In the genomic region with DNA sequence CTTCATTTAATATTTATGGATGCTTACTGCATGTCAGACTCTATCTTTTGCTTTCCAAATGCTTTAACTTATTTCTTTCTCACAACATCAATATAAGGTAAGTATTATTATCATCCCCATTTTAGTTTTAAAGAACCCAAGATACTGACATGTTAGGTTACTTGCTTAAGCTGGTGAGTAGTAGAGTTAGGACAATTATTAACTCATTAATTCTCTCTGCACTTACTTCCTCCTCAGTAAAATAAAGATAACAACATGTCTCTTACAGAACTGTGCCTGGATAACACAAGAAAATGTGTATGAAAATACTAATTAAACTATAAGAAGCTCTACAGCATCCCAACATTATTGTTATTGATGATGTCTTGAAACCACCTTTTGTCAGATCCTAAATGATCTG, we compare ENCODE assay signal across 37 cellular contexts.
"Had no signal": no experiment of that assay in that cellular context is flagged by ENCODE, and none has a peak within 500 bp of the region (broad histone marks: within the 10 kb centered on the region; RNA-seq: fewer than 3 reads in every experiment).

No MANE protein-coding gene starts in this region.

- H3K27me3 Mint-ChIP-seq: activated B cell treated with CpG ODN at 0.5 μM for 24 hours; activated CD4-positive, alpha-beta memory T cell treated with anti-CD3 and anti-CD28 coated beads, Interleukin-2, amount 10 ng/mL, durations not matched to agents 7 days and 5 days; activated CD4-positive, alpha-beta T cell treated with anti-CD3 and anti-CD28 coated beads for 36 hours; activated CD4-positive, alpha-beta T cell treated with anti-CD3 and anti-CD28 coated beads, Interleukin-2, amount 10 ng/mL, durations not matched to agents 7 days and 5 days; activated CD8-positive, alpha-beta memory T cell treated with anti-CD3 and anti-CD28 coated beads, Interleukin-2, amount 10 ng/mL, durations not matched to agents 7 days and 5 days; activated naive CD4-positive, alpha-beta T cell treated with anti-CD3 and anti-CD28 coated beads, Interleukin-2, amount 10 ng/mL, durations not matched to agents 7 days and 5 days; activated naive CD4-positive, alpha-beta T cell treated with anti-CD3 and anti-CD28 coated beads, Interleukin-2, amount 50 U/mL, for 24 hours; activated naive CD8-positive, alpha-beta T cell; activated naive CD8-positive, alpha-beta T cell treated with anti-CD3 and anti-CD28 coated beads, Interleukin-2, amount 10 ng/mL, durations not matched to agents 7 days and 5 days; activated naive CD8-positive, alpha-beta T cell treated with anti-CD3 and anti-CD28 coated beads, Interleukin-2, amount 50 U/mL, for 24 hours; activated T-cell treated with anti-CD3 and anti-CD28 coated beads, Interleukin-2, amount 50 U/mL, for 24 hours had no signal

- ATAC-seq: activated CD4-positive, alpha-beta T cell treated with anti-CD3 and anti-CD28 coated beads for 36 hours; activated CD8-positive, alpha-beta memory T cell treated with anti-CD3 and anti-CD28 coated beads, Interleukin-2, amount 10 ng/mL, durations not matched to agents 7 days and 5 days; activated CD8-positive, alpha-beta T cell treated with anti-CD3 and anti-CD28 coated beads, Interleukin-2, amount 10 ng/mL, durations not matched to agents 7 days and 5 days; activated naive CD8-positive, alpha-beta T cell treated with anti-CD3 and anti-CD28 coated beads, Interleukin-2, amount 50 U/mL, for 24 hours had no signal

- DNase-seq: activated B cell treated with CpG ODN at 0.5 μM for 24 hours; activated CD4-positive, alpha-beta memory T cell treated with anti-CD3 and anti-CD28 coated beads, Interleukin-2, amount 10 ng/mL, durations not matched to agents 7 days and 5 days; activated CD4-positive, alpha-beta T cell treated with anti-CD3 and anti-CD28 coated beads for 1 hour; activated CD4-positive, alpha-beta T cell treated with anti-CD3 and anti-CD28 coated beads for 36 hours; activated CD4-positive, alpha-beta T cell treated with anti-CD3 and anti-CD28 coated beads for 48 hours; activated CD4-positive, alpha-beta T cell treated with anti-CD3 and anti-CD28 coated beads, Interleukin-2, amount 10 ng/mL, durations not matched to agents 7 days and 5 days; activated CD4-positive, alpha-beta T cell treated with anti-CD3 and anti-CD28 coated beads, Interleukin-2, amount 50 U/mL, for 48 hours; activated CD8-positive, alpha-beta memory T cell treated with anti-CD3 and anti-CD28 coated beads for 24 hours; activated CD8-positive, alpha-beta memory T cell treated with anti-CD3 and anti-CD28 coated beads, Interleukin-2, amount 10 ng/mL, durations not matched to agents 7 days and 5 days; activated CD8-positive, alpha-beta memory T cell treated with anti-CD3 and anti-CD28 coated beads, Interleukin-2, amount 50 U/mL, for 48 hours; activated CD8-positive, alpha-beta T cell treated with anti-CD3 and anti-CD28 coated beads, Interleukin-2, amount 10 ng/mL, durations not matched to agents 7 days and 5 days; activated effector memory CD4-positive, alpha-beta T cell treated with Interleukin-2 at 50 U/mL for 16 hours; activated gamma-delta T cell; activated naive CD4-positive, alpha-beta T cell treated with anti-CD3 and anti-CD28 coated beads, Interleukin-2, amount 10 ng/mL, durations not matched to agents 7 days and 5 days; activated naive CD4-positive, alpha-beta T cell treated with Interleukin-2 at 50 U/mL for 16 hours; activated naive CD8-positive, alpha-beta T cell treated with anti-CD3 and anti-CD28 coated beads, Interleukin-2, amount 10 ng/mL, durations not matched to agents 7 days and 5 days; activated naive CD8-positive, alpha-beta T cell treated with anti-CD3 and anti-CD28 coated beads, Interleukin-2, amount 50 U/mL, for 24 hours; activated T-cell treated with anti-CD3 and anti-CD28 coated beads, Interleukin-2, amount 50 U/mL, for 24 hours; activated T-cell treated with anti-CD3 and anti-CD28 coated beads, Interleukin-2, amount 50 U/mL, for 48 hours; amygdala; anterior cingulate cortex; caudate nucleus; SW 1271; T-helper 1 cell; T-helper 2 cell; T-helper 9 cell had no signal

- H3K27ac Mint-ChIP-seq: activated B cell treated with CpG ODN at 0.5 μM for 24 hours; activated CD4-positive, alpha-beta memory T cell treated with anti-CD3 and anti-CD28 coated beads, Interleukin-2, amount 10 ng/mL, durations not matched to agents 7 days and 5 days; activated CD4-positive, alpha-beta T cell treated with anti-CD3 and anti-CD28 coated beads for 36 hours; activated CD4-positive, alpha-beta T cell treated with anti-CD3 and anti-CD28 coated beads, Interleukin-2, amount 10 ng/mL, durations not matched to agents 7 days and 5 days; activated CD8-positive, alpha-beta memory T cell treated with anti-CD3 and anti-CD28 coated beads, Interleukin-2, amount 10 ng/mL, durations not matched to agents 7 days and 5 days; activated CD8-positive, alpha-beta T cell treated with anti-CD3 and anti-CD28 coated beads, Interleukin-2, amount 10 ng/mL, durations not matched to agents 7 days and 5 days; activated naive CD4-positive, alpha-beta T cell treated with anti-CD3 and anti-CD28 coated beads, Interleukin-2, amount 10 ng/mL, durations not matched to agents 7 days and 5 days; activated naive CD4-positive, alpha-beta T cell treated with anti-CD3 and anti-CD28 coated beads, Interleukin-2, amount 50 U/mL, for 24 hours; activated naive CD8-positive, alpha-beta T cell; activated naive CD8-positive, alpha-beta T cell treated with anti-CD3 and anti-CD28 coated beads, Interleukin-2, amount 10 ng/mL, durations not matched to agents 7 days and 5 days; activated naive CD8-positive, alpha-beta T cell treated with anti-CD3 and anti-CD28 coated beads, Interleukin-2, amount 50 U/mL, for 24 hours; activated T-cell treated with anti-CD3 and anti-CD28 coated beads, Interleukin-2, amount 50 U/mL, for 24 hours; activated T-helper 2 cell treated with anti-CD3 and anti-CD28 coated beads, Interferon-gamma antibody, Interleukin-2, Interleukin-4, amounts not matched to agents 10 μg/mL and 5 μg/mL and 100 μg/mL, durations not matched to agents 14 hours and 24 hours and 36 hours; brain; T-helper 1 cell treated with Interleukin-12 subunit alpha and Interleukin-12 subunit beta and Interleukin-4 antibody, amounts not matched to agents 30 μg/mL and 1 μg/mL, for 36 hours; T-helper 2 cell treated with Interferon-gamma antibody and Interleukin-4, amounts not matched to agents 5 μg/mL and 100 μg/mL, for 36 hours had no signal

- H3K36me3 Mint-ChIP-seq: activated CD8-positive, alpha-beta memory T cell treated with anti-CD3 and anti-CD28 coated beads, Interleukin-2, amount 10 ng/mL, durations not matched to agents 7 days and 5 days; activated naive CD4-positive, alpha-beta T cell treated with anti-CD3 and anti-CD28 coated beads, Interleukin-2, amount 10 ng/mL, durations not matched to agents 7 days and 5 days; activated naive CD4-positive, alpha-beta T cell treated with anti-CD3 and anti-CD28 coated beads, Interleukin-2, amount 50 U/mL, for 24 hours; activated naive CD8-positive, alpha-beta T cell; activated naive CD8-positive, alpha-beta T cell treated with anti-CD3 and anti-CD28 coated beads, Interleukin-2, amount 10 ng/mL, durations not matched to agents 7 days and 5 days; brain had no signal

- H3K4me3 Mint-ChIP-seq: activated B cell treated with CpG ODN at 0.5 μM for 24 hours; activated CD4-positive, alpha-beta memory T cell treated with anti-CD3 and anti-CD28 coated beads, Interleukin-2, amount 10 ng/mL, durations not matched to agents 7 days and 5 days; activated CD4-positive, alpha-beta T cell treated with anti-CD3 and anti-CD28 coated beads for 36 hours; activated CD4-positive, alpha-beta T cell treated with anti-CD3 and anti-CD28 coated beads, Interleukin-2, amount 10 ng/mL, durations not matched to agents 7 days and 5 days; activated CD8-positive, alpha-beta memory T cell treated with anti-CD3 and anti-CD28 coated beads, Interleukin-2, amount 10 ng/mL, durations not matched to agents 7 days and 5 days; activated CD8-positive, alpha-beta T cell treated with anti-CD3 and anti-CD28 coated beads, Interleukin-2, amount 10 ng/mL, durations not matched to agents 7 days and 5 days; activated naive CD4-positive, alpha-beta T cell treated with anti-CD3 and anti-CD28 coated beads, Interleukin-2, amount 10 ng/mL, durations not matched to agents 7 days and 5 days; activated naive CD4-positive, alpha-beta T cell treated with anti-CD3 and anti-CD28 coated beads, Interleukin-2, amount 50 U/mL, for 24 hours; activated naive CD8-positive, alpha-beta T cell; activated naive CD8-positive, alpha-beta T cell treated with anti-CD3 and anti-CD28 coated beads, Interleukin-2, amount 10 ng/mL, durations not matched to agents 7 days and 5 days; activated naive CD8-positive, alpha-beta T cell treated with anti-CD3 and anti-CD28 coated beads, Interleukin-2, amount 50 U/mL, for 24 hours; activated T-cell treated with anti-CD3 and anti-CD28 coated beads, Interleukin-2, amount 50 U/mL, for 24 hours; brain; T-helper 1 cell treated with Interleukin-12 subunit alpha and Interleukin-12 subunit beta and Interleukin-4 antibody, amounts not matched to agents 30 μg/mL and 1 μg/mL, for 36 hours; T-helper 2 cell treated with Interferon-gamma antibody and Interleukin-4, amounts not matched to agents 5 μg/mL and 100 μg/mL, for 36 hours had no signal

- H3K4me3 ChIP-seq: ascending aorta, cardiac muscle cell had no signal

- H3K9me3 ChIP-seq: ascending aorta had no signal

- FAIRE-seq: bronchial epithelial cell, TTC549 had no signal

- H3K27ac ChIP-seq: ascending aorta, cardiac muscle cell, VCaP had no signal

- H3K4me1 ChIP-seq: ascending aorta had no signal

- H3K9me3 Mint-ChIP-seq: activated B cell treated with CpG ODN at 0.5 μM for 24 hours; activated CD4-positive, alpha-beta T cell treated with anti-CD3 and anti-CD28 coated beads, Interleukin-2, amount 10 ng/mL, durations not matched to agents 7 days and 5 days; activated naive CD4-positive, alpha-beta T cell treated with anti-CD3 and anti-CD28 coated beads, Interleukin-2, amount 10 ng/mL, durations not matched to agents 7 days and 5 days; activated naive CD8-positive, alpha-beta T cell treated with anti-CD3 and anti-CD28 coated beads, Interleukin-2, amount 50 U/mL, for 24 hours had no signal

- H3K4me1 Mint-ChIP-seq: activated B cell treated with CpG ODN at 0.5 μM for 24 hours; activated CD4-positive, alpha-beta memory T cell treated with anti-CD3 and anti-CD28 coated beads, Interleukin-2, amount 10 ng/mL, durations not matched to agents 7 days and 5 days; activated CD4-positive, alpha-beta T cell treated with anti-CD3 and anti-CD28 coated beads for 36 hours; activated CD4-positive, alpha-beta T cell treated with anti-CD3 and anti-CD28 coated beads, Interleukin-2, amount 10 ng/mL, durations not matched to agents 7 days and 5 days; activated CD8-positive, alpha-beta memory T cell treated with anti-CD3 and anti-CD28 coated beads, Interleukin-2, amount 10 ng/mL, durations not matched to agents 7 days and 5 days; activated naive CD4-positive, alpha-beta T cell treated with anti-CD3 and anti-CD28 coated beads, Interleukin-2, amount 10 ng/mL, durations not matched to agents 7 days and 5 days; activated naive CD4-positive, alpha-beta T cell treated with anti-CD3 and anti-CD28 coated beads, Interleukin-2, amount 50 U/mL, for 24 hours; activated naive CD8-positive, alpha-beta T cell treated with anti-CD3 and anti-CD28 coated beads, Interleukin-2, amount 10 ng/mL, durations not matched to agents 7 days and 5 days; activated naive CD8-positive, alpha-beta T cell treated with anti-CD3 and anti-CD28 coated beads, Interleukin-2, amount 50 U/mL, for 24 hours had no signal

- H3K36me3 ChIP-seq: ascending aorta, cardiac muscle cell had no signal

- H3K27me3 ChIP-seq: ascending aorta had no signal
